In the genomic region with DNA sequence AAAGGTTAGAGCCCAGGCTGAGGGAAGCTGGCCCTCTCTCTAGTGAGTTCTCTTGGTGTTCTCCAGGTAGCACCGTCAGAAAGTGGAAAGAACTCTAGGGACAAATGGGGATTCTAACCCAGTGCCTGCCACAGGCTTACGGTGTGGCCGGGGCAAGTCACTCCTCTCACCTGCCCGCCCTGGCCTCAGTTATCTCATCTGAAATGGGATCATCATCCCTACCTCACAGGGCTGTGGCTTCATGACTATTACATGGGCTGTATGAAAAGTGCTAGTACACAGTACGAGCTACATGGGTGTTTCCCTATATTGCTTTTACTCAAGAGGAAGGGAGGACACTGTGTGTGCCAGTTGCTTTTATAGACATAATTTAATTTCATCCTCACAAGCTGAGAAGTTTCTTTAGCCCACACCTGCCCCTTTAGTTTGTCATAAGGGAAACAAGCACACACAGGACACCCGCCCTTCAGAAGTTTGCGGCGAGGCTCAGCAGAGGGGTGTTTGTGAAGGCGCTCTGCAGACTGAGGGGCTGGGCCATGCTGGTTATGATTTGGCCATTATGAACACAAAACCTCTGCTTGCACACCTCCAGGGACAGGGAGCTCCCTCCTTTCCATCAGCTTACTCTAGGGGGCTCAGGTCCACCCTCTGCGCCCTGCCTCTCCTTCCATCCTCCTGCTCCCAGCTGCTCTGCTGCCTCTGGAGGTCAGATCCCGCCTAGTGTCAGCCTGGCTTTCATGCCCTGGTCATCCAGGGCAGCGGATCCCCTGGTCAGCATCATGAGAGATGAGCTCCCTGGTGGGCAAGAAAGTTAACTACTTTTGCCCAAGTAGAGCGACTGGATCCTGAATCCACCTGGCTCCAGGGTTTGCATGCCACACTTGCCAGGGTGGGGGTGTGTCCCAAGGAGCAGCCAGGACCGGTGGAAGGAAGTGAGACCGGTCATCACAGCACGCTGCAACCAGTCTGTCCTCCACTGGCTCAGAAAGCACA, we compare ENCODE assay signal across 13 cellular contexts. TPM values are rescaled to one million over a fixed set of nuclear protein-coding genes. Genes with fewer than 3 reads are reported as not detected.
A peak's percentile ranks its signal among the peaks of the same experiment; 100 is the strongest.
DNase-seq lines count a peak whose midpoint lies in the region; ATAC-seq, FAIRE-seq and TF ChIP-seq lines count a peak whose summit lies in the region.
"Had no signal": no experiment of that assay in that cellular context is flagged by ENCODE, and none has a peak within 500 bp of the region (broad histone marks: within the 10 kb centered on the region; RNA-seq: fewer than 3 reads in every experiment).

No MANE protein-coding gene starts in this region.

- POLR2A ChIA-PET in PC-9 (lab: Charles Lee; ENCODE audit: unreplicated experiment) = interaction anchor here (0.5 to 0.7 kb wide), 2 partner anchors 115 to 286 kb away, joined by 3 to 4 read pairs; partner anchors contain the start of gene MOGAT2

- H3K27ac ChIP-seq in PC-9 (no peak overlapping the region), kidney (ENCODE audit: low read depth in 2 of 2, low read length in 2 of 2) (no peak overlapping the region), Karpas-422 (ENCODE audit: low read length) (no peak overlapping the region)
- H3K27ac ChIP-seq: neutrophil had no signal

- CTCF ChIA-PET in PC-9 (lab: Charles Lee) = no interaction called here

- H3K4me3 ChIP-seq in PC-9 (peak overlapping the region; percentile 57; the same call in 1 of the 2 replicates), iPS-15b (ENCODE audit: low read depth, low read length) (peak overlapping the region; percentile 42), kidney (ENCODE audit: low read length in 2 of 2) (no peak overlapping the region), Karpas-422 (ENCODE audit: low read length) (no peak overlapping the region)

- peak overlapping the region; percentile 88 for H3K4me3 Mint-ChIP-seq in activated naive CD8-positive, alpha-beta T cell
- no peak overlapping the region for H3K4me3 Mint-ChIP-seq in activated naive CD8-positive, alpha-beta T cell treated with anti-CD3 and anti-CD28 coated beads for 36 hours
- H3K4me3 Mint-ChIP-seq in stimulated activated memory B cell treated with anti-CD40 and anti-IgM and Interleukin-4, amounts not matched to agents 10 μg/mL and 1 μg/mL and 100 μg/mL, for 72 hours = peak overlapping the region; percentile 85

- H3K36me3 ChIP-seq in PC-9 (ENCODE audit: low read depth) (no peaks in the 10 kb centered on the region), iPS-15b (ENCODE audit: control insufficient read depth, insufficient read depth, low read length) (peaks cover 4% of the 10 kb centered on the region), kidney (ENCODE audit: control insufficient read depth in 1 of 2, insufficient read depth in 2 of 2, low read length in 2 of 2) (no peaks in the 10 kb centered on the region), Karpas-422 (ENCODE audit: insufficient read depth, low read length) (peaks cover 5% of the 10 kb centered on the region)
- H3K36me3 ChIP-seq: neutrophil had no signal

- no peak overlapping the region for H2AFZ ChIP-seq in PC-9
- H2AFZ ChIP-seq in Karpas-422 (ENCODE audit: low read length) = no peak overlapping the region

- ATAC-seq in stimulated activated memory B cell treated with anti-CD40 and anti-IgM and Interleukin-4, amounts not matched to agents 10 μg/mL and 1 μg/mL and 100 μg/mL, for 72 hours = no peak
- no peak for ATAC-seq in HG03520 (IDR thresholded peaks at IDR 0.05; ENCODE audit: unreplicated experiment)

- no peaks in the 10 kb centered on the region for H3K79me2 ChIP-seq in PC-9 (ENCODE audit: low read depth)
- H3K79me2 ChIP-seq in Karpas-422 (ENCODE audit: low read length) = no peaks in the 10 kb centered on the region

- peaks cover 2% of the 10 kb centered on the region for H3K36me3 Mint-ChIP-seq in activated naive CD8-positive, alpha-beta T cell
- H3K36me3 Mint-ChIP-seq in activated naive CD8-positive, alpha-beta T cell treated with anti-CD3 and anti-CD28 coated beads for 36 hours = peaks cover 6% of the 10 kb centered on the region
- H3K36me3 Mint-ChIP-seq in stimulated activated memory B cell treated with anti-CD40 and anti-IgM and Interleukin-4, amounts not matched to agents 10 μg/mL and 1 μg/mL and 100 μg/mL, for 72 hours = peaks cover 22% of the 10 kb centered on the region

- intact Hi-C loops in PC-9 (cut with micrococcal nuclease; ENCODE audit: unreplicated experiment) = no loop called here
- intact Hi-C loops in kidney (cut with DNase I) = no loop called here

- H3K9ac ChIP-seq in iPS-15b (ENCODE audit: low read depth, low read length) (no peak overlapping the region), kidney (ENCODE audit: low read length in 2 of 2) (no peak overlapping the region), Karpas-422 (ENCODE audit: low read length) (no peak overlapping the region)

- BruUV-seq in PC-9 (replicated peaks; lab: Mats Ljungman, UMichigan) = no TSS peak

- no peak for FAIRE-seq in kidney (lab: Jason Lieb, UNC)
- FAIRE-seq: islet of Langerhans had no signal

- H4K20me1 ChIP-seq in PC-9 (ENCODE audit: insufficient read depth) (no peaks in the 10 kb centered on the region), Karpas-422 (ENCODE audit: insufficient read depth, low read depth, low read length) (no peaks in the 10 kb centered on the region)

- H3K9me3 Mint-ChIP-seq in activated naive CD8-positive, alpha-beta T cell (ENCODE audit: low read depth) = no peaks in the 10 kb centered on the region
- H3K9me3 Mint-ChIP-seq in activated naive CD8-positive, alpha-beta T cell treated with anti-CD3 and anti-CD28 coated beads for 36 hours = peaks cover 6% of the 10 kb centered on the region
- H3K9me3 Mint-ChIP-seq in stimulated activated memory B cell treated with anti-CD40 and anti-IgM and Interleukin-4, amounts not matched to agents 10 μg/mL and 1 μg/mL and 100 μg/mL, for 72 hours = no peaks in the 10 kb centered on the region

- DNase-seq in activated naive CD8-positive, alpha-beta T cell treated with anti-CD3 and anti-CD28 coated beads for 36 hours = no peak
- DNase-seq in PC-9 (no peak), kidney (no peak), Karpas-422 (no peak)
- DNase-seq: activated CD4-positive, alpha-beta T cell treated with anti-CD3 and anti-CD28 coated beads, Interleukin-2, amount 50 U/mL, for 48 hours; cerebellar nuclear complex; stimulated activated CD4-positive, alpha-beta T cell treated with anti-CD3 and anti-CD28 coated beads, Interleukin-12 subunit alpha, Interleukin-12 subunit beta, amount 100 ng/mL, for 4 hours had no signal

- H3K4me1 ChIP-seq in PC-9 (replicated peaks; ENCODE audit: insufficient read depth) (peaks cover 21% of the 10 kb centered on the region), iPS-15b (ENCODE audit: control insufficient read depth, insufficient read depth, low read length) (peaks cover 11% of the 10 kb centered on the region), kidney (ENCODE audit: control insufficient read depth in 1 of 2, insufficient read depth in 1 of 2, low read depth in 1 of 2, low read length in 2 of 2) (peaks cover 0 to 10% of the 10 kb centered on the region in 2 donors), Karpas-422 (ENCODE audit: low read length) (no peaks in the 10 kb centered on the region)

- peak overlapping the region; percentile 84 for H3K4me2 ChIP-seq in PC-9
- no peak overlapping the region for H3K4me2 ChIP-seq in Karpas-422 (ENCODE audit: low read depth, low read length, poor library complexity, severe bottlenecking)

- peaks cover 29% of the 10 kb centered on the region for H3K27me3 Mint-ChIP-seq in activated naive CD8-positive, alpha-beta T cell
- H3K27me3 Mint-ChIP-seq in activated naive CD8-positive, alpha-beta T cell treated with anti-CD3 and anti-CD28 coated beads for 36 hours = peaks cover 59% of the 10 kb centered on the region
- peaks cover 60% of the 10 kb centered on the region for H3K27me3 Mint-ChIP-seq in stimulated activated memory B cell treated with anti-CD40 and anti-IgM and Interleukin-4, amounts not matched to agents 10 μg/mL and 1 μg/mL and 100 μg/mL, for 72 hours

- H3K27me3 ChIP-seq in PC-9 (ENCODE audit: insufficient read depth, low read depth) (no peaks in the 10 kb centered on the region), iPS-15b (ENCODE audit: control insufficient read depth, insufficient read depth, low read length) (peaks cover 70% of the 10 kb centered on the region), Karpas-422 (ENCODE audit: low read length) (no peaks in the 10 kb centered on the region)

- peaks cover 24% of the 10 kb centered on the region for H3K4me1 Mint-ChIP-seq in activated naive CD8-positive, alpha-beta T cell (ENCODE audit: low read depth)
- H3K4me1 Mint-ChIP-seq in activated naive CD8-positive, alpha-beta T cell treated with anti-CD3 and anti-CD28 coated beads for 36 hours = peaks cover 19% of the 10 kb centered on the region
- H3K4me1 Mint-ChIP-seq in stimulated activated memory B cell treated with anti-CD40 and anti-IgM and Interleukin-4, amounts not matched to agents 10 μg/mL and 1 μg/mL and 100 μg/mL, for 72 hours = peaks cover 20% of the 10 kb centered on the region

- H3F3A ChIP-seq in PC-9 (ENCODE audit: insufficient read depth, low read depth) = peaks cover 26% of the 10 kb centered on the region

- H3K27ac Mint-ChIP-seq in activated naive CD8-positive, alpha-beta T cell = no peak overlapping the region
- no peak overlapping the region for H3K27ac Mint-ChIP-seq in activated naive CD8-positive, alpha-beta T cell treated with anti-CD3 and anti-CD28 coated beads for 36 hours
- no peak overlapping the region for H3K27ac Mint-ChIP-seq in stimulated activated memory B cell treated with anti-CD40 and anti-IgM and Interleukin-4, amounts not matched to agents 10 μg/mL and 1 μg/mL and 100 μg/mL, for 72 hours

- TF ChIP-seq CTCF in PC-9 (conservative IDR thresholded peaks at IDR 0.05) (no peak), kidney (IDR thresholded peaks at IDR 0.05; ENCODE audit: borderline replicate concordance, extremely low read depth, insufficient read depth) (no peak)

- H3K9me2 ChIP-seq in PC-9 (ENCODE audit: insufficient read depth) (no peaks in the 10 kb centered on the region), Karpas-422 (replicated peaks; ENCODE audit: insufficient read depth, low read length) (no peaks in the 10 kb centered on the region)

- no peaks in the 10 kb centered on the region for H3K9me3 ChIP-seq in PC-9 (ENCODE audit: insufficient read depth, low read depth)
- peaks cover 10% of the 10 kb centered on the region for H3K9me3 ChIP-seq in iPS-15b (ENCODE audit: control insufficient read depth, insufficient read depth, low read length)
- no peaks in the 10 kb centered on the region for H3K9me3 ChIP-seq in kidney (ENCODE audit: control insufficient read depth in 1 of 2, low read length in 2 of 2)
- H3K9me3 ChIP-seq in Karpas-422 (ENCODE audit: low read length) = no peaks in the 10 kb centered on the region

RNA-seq across cellular contexts. Expression of gene KLHL35, which starts 1.2 kb away (rescaled TPM):
- under 1 TPM; 0.21 to 0.58 TPM for total RNA-seq in activated naive CD8-positive, alpha-beta T cell treated with anti-CD3 and anti-CD28 coated beads for 36 hours
- total RNA-seq in PC-9 (2021) (11.1 and 18.9 TPM in 2 replicates), kidney (1.8 TPM)
- polyA plus RNA-seq in kidney (ENCODE audit: insufficient read depth, low read depth, low replicate concordance) = 0.26 TPM
- total RNA-seq in Karpas-422 (2014; rRNA removed; shearing (Covaris generic); ENCODE audit: low replicate concordance) = 1.3 and 8.5 TPM in 2 replicates

RNA-seq across cellular contexts. Expression of gene RPS3, which starts 32.5 kb away (rescaled TPM):
- 1,000 to 10,000 TPM; 4,132 to 4,264 TPM for total RNA-seq in activated naive CD8-positive, alpha-beta T cell treated with anti-CD3 and anti-CD28 coated beads for 36 hours
- total RNA-seq in PC-9 (2021) (3,914 and 4,011 TPM in 2 replicates), kidney (1,724 TPM)
- 1,510 TPM for polyA plus RNA-seq in kidney (ENCODE audit: insufficient read depth, low read depth, low replicate concordance)
- 2,332 and 2,975 TPM in 2 replicates for total RNA-seq in Karpas-422 (2014; rRNA removed; shearing (Covaris generic); ENCODE audit: low replicate concordance)

Comparison
In these comparisons a context has a peak if more than half of its experiments do, and no peak if none do; other contexts are left out.
1. H3K4me3 ChIP-seq: peak in PC-9 (single experiment) and iPS-15b (single experiment); none in kidney (0 of 2) and Karpas-422 (single experiment).